In the genomic region with DNA sequence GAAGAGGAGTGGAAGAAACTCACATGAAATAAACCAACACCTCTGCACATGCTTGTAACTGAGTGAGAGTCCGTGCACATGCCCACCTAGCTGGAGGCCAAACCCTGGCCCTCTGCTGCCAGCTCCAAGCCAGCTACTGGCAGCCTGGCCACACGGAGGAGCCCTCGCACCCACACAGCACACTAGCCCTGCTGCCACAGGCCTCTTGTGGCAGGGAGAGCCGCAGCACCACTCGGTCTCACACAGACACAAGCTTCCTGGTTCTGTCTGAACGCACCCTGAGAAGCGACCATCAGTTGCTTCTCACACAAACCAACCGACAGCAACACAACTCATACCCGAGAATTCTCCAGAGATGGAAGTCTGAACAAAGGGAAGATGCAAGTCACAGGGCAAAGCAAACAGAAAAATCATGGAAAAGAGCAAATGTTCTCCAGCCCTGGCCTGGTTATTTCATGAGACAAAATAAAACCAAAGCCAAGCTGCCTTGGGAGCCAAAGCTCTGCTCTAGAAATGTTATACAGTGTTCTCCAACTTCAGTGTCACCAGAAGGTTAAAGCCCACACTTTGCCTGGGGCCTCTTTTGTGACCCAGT, we compare ENCODE assay signal across 8 cellular contexts.
DNase-seq lines count a peak whose midpoint lies in the region; ATAC-seq and TF ChIP-seq lines count a peak whose summit lies in the region.

No MANE protein-coding gene starts in this region.

- no peaks in the 10 kb centered on the region for H3K36me3 Mint-ChIP-seq in HFFc6 (ENCODE audit: low read depth)
- H3K36me3 Mint-ChIP-seq in chondrocyte (ENCODE audit: low read depth) = no peaks in the 10 kb centered on the region

- H3K23ac ChIP-seq in mesenchymal stem cell (ENCODE audit: low read length in 2 of 2) = no peak overlapping the region

- H3K27me3 ChIP-seq in mesenchymal stem cell (ENCODE audit: control insufficient read depth in 1 of 2, insufficient read depth in 1 of 2, low read length in 2 of 2) = peaks cover 3 to 8% of the 10 kb centered on the region in 2 experiments
- H3K27me3 ChIP-seq in stomach = no peaks in the 10 kb centered on the region

- no peak overlapping the region for H2BK5ac ChIP-seq in mesenchymal stem cell (ENCODE audit: low read depth, low read length, poor library complexity, severe bottlenecking)

- H3K36me3 ChIP-seq in mesenchymal stem cell (ENCODE audit: control insufficient read depth in 1 of 2, insufficient read depth in 2 of 2, low read depth in 1 of 2, low read length in 2 of 2) (no peaks in the 10 kb centered on the region), stomach (no peaks in the 10 kb centered on the region)

- H3K79me1 ChIP-seq in mesenchymal stem cell (replicated peaks; ENCODE audit: low read length, poor library complexity, severe bottlenecking) = no peaks in the 10 kb centered on the region

- no peak overlapping the region for H2AK5ac ChIP-seq in mesenchymal stem cell (ENCODE audit: low read length, severe bottlenecking)

- peak overlapping the region; percentile 49 for H4K91ac ChIP-seq in mesenchymal stem cell (ENCODE audit: low read length)

- peak overlapping the region; percentile 59 for H3K4me3 Mint-ChIP-seq in HFFc6
- no peak overlapping the region for H3K4me3 Mint-ChIP-seq in chondrocyte (ENCODE audit: unreplicated experiment)

- peaks cover 3% of the 10 kb centered on the region for H3K4me1 ChIP-seq in mesenchymal stem cell (ENCODE audit: control insufficient read depth, insufficient read depth, low read depth, low read length)
- H3K4me1 ChIP-seq in stomach = peaks cover 0 to 3% (median 0%) of the 10 kb centered on the region in 4 donors

- intact Hi-C loops in stomach (cut with DNase I; ENCODE audit: low total_unique reads) = no loop called here

- DNase-seq in NCI-H1417 (lab: John Stamatoyannopoulos, UW) = peak in 2 of 3 experiments; percentile 41 to 58
- DNase-seq in NCI-H1417 treated with DMSO at 0.1 percent for 48 hours (lab: John Stamatoyannopoulos, UW) = no peak
- peak; percentile 65 for DNase-seq in HFFc6
- peak; percentile 77 for DNase-seq in MV-4-11 (lab: John Stamatoyannopoulos, UW)
- DNase-seq in chondrocyte (ENCODE audit: low spot score) = no peak
- peak; percentile 50 for DNase-seq in mesenchymal stem cell
- peak; percentile 43 for DNase-seq in stomach

- no peak overlapping the region for H2BK12ac ChIP-seq in mesenchymal stem cell (ENCODE audit: low read length in 2 of 2)

- H4K8ac ChIP-seq in mesenchymal stem cell (ENCODE audit: low read length) = peak overlapping the region; percentile 5

- peak overlapping the region in 1 of 2 experiments; percentile 19 for H3K14ac ChIP-seq in mesenchymal stem cell (ENCODE audit: low read length in 2 of 2)

- WGBS in mesenchymal stem cell = 48% methylated on average over 9 of the region's 9 CpGs
- 18 to 27% (median 24%) methylated on average over 6 to 9 of the region's 9 CpGs for WGBS in stomach, 5 donors

- H3K4me3 ChIP-seq in mesenchymal stem cell (ENCODE audit: insufficient read depth in 1 of 2, low read depth in 1 of 2, low read length in 2 of 2) = no peak overlapping the region
- no peak overlapping the region for H3K4me3 ChIP-seq in stomach

- H3K27ac ChIP-seq in mesenchymal stem cell (ENCODE audit: low read length, poor library complexity, severe bottlenecking) = no peak overlapping the region
- H3K27ac ChIP-seq in stomach = no peak overlapping the region

- peak; percentile 73 for TF ChIP-seq CTCF in HFFc6 (IDR thresholded peaks at IDR 0.05)
- peak; percentile 64 for TF ChIP-seq CTCF in chondrocyte (IDR thresholded peaks at IDR 0.05)
- TF ChIP-seq CTCF in stomach (IDR thresholded peaks at IDR 0.05) = peak in 2 of 7 experiments; percentile 5 to 19

- peak; percentile 92 for ATAC-seq in activated CD4-positive, CD25-positive, alpha-beta regulatory T cell treated with anti-CD3 and anti-CD28 coated beads, Interleukin-2, amount 50 U/mL, for 24 hours

- H2BK120ac ChIP-seq in mesenchymal stem cell (ENCODE audit: low read depth, low read length) = no peak overlapping the region

- H3K4me1 Mint-ChIP-seq in HFFc6 (ENCODE audit: low read depth) (peaks cover 11% of the 10 kb centered on the region), chondrocyte (ENCODE audit: low read depth) (peaks cover 3% of the 10 kb centered on the region)

- no peaks in the 10 kb centered on the region for H3K9me3 Mint-ChIP-seq in HFFc6
- no peaks in the 10 kb centered on the region for H3K9me3 Mint-ChIP-seq in chondrocyte (ENCODE audit: low read depth)

- H2BK15ac ChIP-seq in mesenchymal stem cell (ENCODE audit: low read depth, poor library complexity, severe bottlenecking) = no peak overlapping the region

- H3K9ac ChIP-seq in mesenchymal stem cell (ENCODE audit: low read length) = peak overlapping the region; percentile 24

- no peak overlapping the region for H3K4ac ChIP-seq in mesenchymal stem cell (ENCODE audit: low read depth in 1 of 2, low read length in 2 of 2)

- H3K27me3 Mint-ChIP-seq in HFFc6 (ENCODE audit: insufficient read depth) = peaks cover 13% of the 10 kb centered on the region
- H3K27me3 Mint-ChIP-seq in chondrocyte (ENCODE audit: low read depth) = peaks cover 7% of the 10 kb centered on the region

- TF ChIP-seq POLR2A in stomach (IDR thresholded peaks at IDR 0.05) = no peak

- H3K18ac ChIP-seq in mesenchymal stem cell (ENCODE audit: low read depth in 1 of 2, low read length in 2 of 2) = no peak overlapping the region

- no peak overlapping the region for H3K4me2 ChIP-seq in mesenchymal stem cell (ENCODE audit: low read length, poor library complexity, severe bottlenecking)

- H3K9me3 ChIP-seq in mesenchymal stem cell (ENCODE audit: control insufficient read depth, low read length) = no peaks in the 10 kb centered on the region
- no peaks in the 10 kb centered on the region for H3K9me3 ChIP-seq in stomach

- no peak for TF ChIP-seq EP300 in stomach (IDR thresholded peaks at IDR 0.05)

- H2AFZ ChIP-seq in mesenchymal stem cell (ENCODE audit: low read depth, low read length) = no peak overlapping the region

- H3K27ac Mint-ChIP-seq in HFFc6 (peak overlapping the region; percentile 44), chondrocyte (ENCODE audit: unreplicated experiment) (peak overlapping the region; percentile 55)

Comparison
In these comparisons a context has a peak if more than half of its experiments do, and no peak if none do; other contexts are left out.
1. DNase-seq: peak in NCI-H1417 (2 of 3), HFFc6 (single experiment), MV-4-11 (single experiment), mesenchymal stem cell (single experiment) and stomach (single experiment); none in NCI-H1417 treated with DMSO at 0.1 percent for 48 hours (single experiment) and chondrocyte (single experiment).